13 cellular contexts compared by ENCODE assay signal in the genomic region with DNA sequence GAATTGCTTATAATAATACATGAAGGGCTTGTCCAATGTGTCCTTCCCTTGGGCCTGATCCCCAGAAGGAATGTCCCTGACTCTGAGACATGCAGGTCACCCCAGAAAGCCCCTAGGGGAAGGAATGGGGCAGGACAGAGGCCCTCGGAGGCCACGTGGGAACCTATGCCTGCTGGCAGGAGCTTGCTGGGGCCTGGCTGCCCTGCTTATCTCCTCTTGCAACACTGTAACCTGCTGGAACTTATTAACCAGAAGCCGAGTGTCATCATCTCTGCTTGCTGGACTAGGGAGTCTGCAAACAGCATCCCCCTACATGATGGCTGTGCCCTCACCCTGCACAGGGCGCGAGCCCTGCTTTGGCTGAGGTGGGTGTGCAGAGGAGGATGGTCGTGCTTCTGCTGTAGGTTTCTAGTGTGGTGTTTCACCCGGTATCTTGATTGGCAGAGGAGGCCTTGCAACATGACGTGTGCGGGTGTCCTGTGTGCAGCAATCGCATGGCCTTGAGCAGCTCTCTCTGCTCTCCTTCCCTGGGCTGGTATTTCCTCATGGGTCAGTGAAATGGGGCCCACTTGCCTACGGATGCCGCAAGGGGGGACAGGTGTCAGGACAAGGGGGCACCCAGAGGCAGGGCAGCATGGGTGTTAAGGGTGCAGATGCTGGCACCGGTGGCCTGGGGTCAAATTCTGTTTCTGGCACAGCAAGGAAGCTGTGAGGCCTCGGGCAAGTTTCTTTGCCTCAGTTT. TPM values are rescaled to one million over a fixed set of nuclear protein-coding genes. Genes with fewer than 3 reads are reported as not detected.
DNase-seq lines count a peak whose midpoint lies in the region; ATAC-seq and TF ChIP-seq lines count a peak whose summit lies in the region.
"Had no signal": no experiment of that assay in that cellular context is flagged by ENCODE, and none has a peak within 500 bp of the region (broad histone marks: within the 10 kb centered on the region; RNA-seq: fewer than 3 reads in every experiment).

No MANE protein-coding gene starts in this region.

- H3K4me1 ChIP-seq in adrenal gland (replicated peaks in 1 of 2), result peaks cover 15 to 22% of the 10 kb centered on the region in 2 donors
- no peaks in the 10 kb centered on the region for H3K4me1 ChIP-seq in upper lobe of right lung

- no peak overlapping the region for H3K4me3 ChIP-seq in adrenal gland
- H3K4me3 ChIP-seq in upper lobe of right lung, result no peak overlapping the region

- intact Hi-C loops in adrenal gland (cut with DNase I), result loop anchor here (10.0 kb wide), 3 partner anchors 926 to 1016 kb away; no protein-coding TSS in a partner anchor
- intact Hi-C loops in upper lobe of right lung (cut with DNase I), result no loop called here

- WGBS in adrenal gland, 4 donors, result 47 to 62% (median 49%) methylated on average over 8 to 14 of the region's 14 CpGs

- peak; percentile 44 for DNase-seq in HT-29 (ENCODE audit: low spot score)
- DNase-seq in adrenal gland, result peak in 6 of 7 donors; percentile 61 to 86 (median 74)
- DNase-seq in iris pigment epithelial cell (ENCODE audit: low read depth), result peak; percentile 34
- DNase-seq in upper lobe of right lung, result peak; percentile 53
- DNase-seq in activated CD4-positive, alpha-beta T cell treated with anti-CD3 and anti-CD28 coated beads for 4 hours, result no peak
- DNase-seq: NCI-H1105, NCI-H774, T-cell had no signal

- peak overlapping the region in 3 of 5 donors; percentile 11 to 62 (median 60) for H3K27ac ChIP-seq in adrenal gland
- H3K27ac ChIP-seq in upper lobe of right lung, result no peak overlapping the region

- TF ChIP-seq POLR2A in adrenal gland (IDR thresholded peaks at IDR 0.05), result no peak

- ATAC-seq in upper lobe of right lung, result peak; percentile 4
- ATAC-seq in GM21447 (IDR thresholded peaks at IDR 0.05; ENCODE audit: unreplicated experiment), result no peak
- no peak for ATAC-seq in HG03135 (IDR thresholded peaks at IDR 0.05; ENCODE audit: unreplicated experiment)
- ATAC-seq: HCT116 had no signal

- H3K27me3 ChIP-seq in adrenal gland (no peaks in the 10 kb centered on the region), upper lobe of right lung (peaks cover 9% of the 10 kb centered on the region)

- H3K9me3 ChIP-seq in adrenal gland (replicated peaks in 1 of 3) (no peaks in the 10 kb centered on the region), upper lobe of right lung (no peaks in the 10 kb centered on the region)

- peak in 4 of 6 experiments; percentile 12 to 35 (median 32) for TF ChIP-seq CTCF in adrenal gland (IDR thresholded peaks at IDR 0.05)
- no peak for TF ChIP-seq CTCF in upper lobe of right lung (IDR thresholded peaks at IDR 0.05)

- H3K36me3 ChIP-seq in adrenal gland (replicated peaks in 1 of 2) (no peaks in the 10 kb centered on the region), upper lobe of right lung (no peaks in the 10 kb centered on the region)

RNA-seq across cellular contexts. Expression of a gene that starts 5.0 kb away (rescaled TPM):
- 0.05 and 1.3 TPM in 2 replicates for total RNA-seq in HT-29 (2014; rRNA removed; shearing (Covaris generic))
- 1 to 10 TPM in 4 of 8 donors, under 1 TPM in 4; 0.36 to 3.0 (median 1.2) TPM for total RNA-seq in adrenal gland
- polyA plus RNA-seq in adrenal gland, result under 1 TPM in 2 of 3 donors, not detected in 1; 0.67 to 0.80 TPM
- 0.64 TPM for total RNA-seq in upper lobe of right lung
- total RNA-seq: endothelial cell of umbilical vein had no signal

RNA-seq across cellular contexts. Expression of a gene that starts 11.4 kb away (rescaled TPM):
- not detected in 2 replicates for total RNA-seq in HT-29 (2014; rRNA removed; shearing (Covaris generic))
- under 1 TPM in 1 of 8 donors, not detected in 7; under 0.01 TPM for total RNA-seq in adrenal gland
- under 1 TPM in 2 of 3 donors, not detected in 1; 0.03 to 0.04 TPM for polyA plus RNA-seq in adrenal gland
- total RNA-seq in upper lobe of right lung, result not detected
- total RNA-seq: endothelial cell of umbilical vein had no signal
- polyA plus RNA-seq: adipose tissue, endothelial cell of umbilical vein had no signal

RNA-seq across cellular contexts. Expression of a gene that starts 29.8 kb away (rescaled TPM):
- not detected in 2 replicates for total RNA-seq in HT-29 (2014; rRNA removed; shearing (Covaris generic))
- total RNA-seq in adrenal gland (not detected), upper lobe of right lung (not detected)
- polyA plus RNA-seq in adrenal gland, result not detected
- total RNA-seq: endothelial cell of umbilical vein, T-cell had no signal
- polyA plus RNA-seq: adipose tissue, endothelial cell of umbilical vein had no signal

RNA-seq across cellular contexts. Expression of a gene that starts 53.3 kb away (rescaled TPM):
- total RNA-seq in HT-29 (2014; rRNA removed; shearing (Covaris generic)), result 41.2 and 42.2 TPM in 2 replicates
- 10 to 100 TPM; 25.2 to 45.2 (median 33.7) TPM for total RNA-seq in adrenal gland
- polyA plus RNA-seq in adrenal gland, result 10 to 100 TPM; 16.4 to 18.4 (median 17.4) TPM
- total RNA-seq in upper lobe of right lung, result 40.3 TPM

Comparison
In these comparisons a context has a peak if more than half of its experiments do, and no peak if none do; other contexts are left out.
1. DNase-seq: peak in HT-29 (single experiment), adrenal gland (6 of 7), iris pigment epithelial cell (single experiment) and upper lobe of right lung (single experiment); none in activated CD4-positive, alpha-beta T cell treated with anti-CD3 and anti-CD28 coated beads for 4 hours (0 of 2).